Comparison of ENCODE assay signal across 16 cellular contexts in the genomic region with DNA sequence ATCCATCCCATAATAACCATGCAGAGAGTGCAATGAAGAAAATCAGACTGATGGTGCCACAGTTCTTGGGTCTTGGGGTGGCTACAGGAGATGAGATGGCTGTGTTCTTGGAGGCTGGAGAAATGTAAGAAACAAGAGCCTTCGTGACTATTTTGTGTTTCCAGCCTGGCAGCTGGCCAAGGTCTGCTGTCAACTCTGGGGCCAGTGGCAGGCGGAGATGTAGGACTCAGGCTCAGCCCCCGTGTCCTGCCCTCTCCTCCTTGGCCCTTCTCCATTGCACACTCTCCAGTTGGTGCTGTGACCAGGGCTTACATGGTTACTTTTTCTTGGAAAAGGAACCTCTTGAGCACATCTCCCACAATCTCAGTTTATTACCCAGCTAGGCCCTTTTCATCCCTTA.
DNase-seq lines count a peak whose midpoint lies in the region; ATAC-seq and TF ChIP-seq lines count a peak whose summit lies in the region.
"Had no signal": no experiment of that assay in that cellular context is flagged by ENCODE, and none has a peak within 500 bp of the region (broad histone marks: within the 10 kb centered on the region; RNA-seq: fewer than 3 reads in every experiment).

No MANE protein-coding gene starts in this region.

- TF ChIP-seq POLR2A in GM18505 (IDR thresholded peaks at IDR 0.05; ENCODE audit: borderline replicate concordance, extremely low read depth, insufficient read depth, insufficient read length), result no peak

- DNase-seq in NCI-H2171 treated with DMSO at 0.1 percent for 48 hours (lab: John Stamatoyannopoulos, UW) (peak; percentile 34), NCI-H2171 (lab: John Stamatoyannopoulos, UW) (no peak), COLO668 (lab: John Stamatoyannopoulos, UW; ENCODE audit: unreplicated experiment) (peak; percentile 8), NCI-H446 treated with DMSO at 0.1 percent for 48 hours (lab: John Stamatoyannopoulos, UW) (peak; percentile 18), left kidney (ENCODE audit: low read depth, low spot score) (peak; percentile 4), T-helper 1 cell (no peak)
- DNase-seq in NK-92 treated with Interleukin-12 subunit alpha and Interleukin-12 subunit beta, amount 100 ng/mL, for 24 hours (lab: John Stamatoyannopoulos, UW), result no peak
- DNase-seq: ACHN; Calu3; CD4-positive, CD25-positive, alpha-beta regulatory T cell; DMS153; DMS79 treated with DMSO at 0.1 percent for 48 hours; EL; GOT3; H9 had no signal

- no peak for ATAC-seq in GM18505 (IDR thresholded peaks at IDR 0.05; ENCODE audit: unreplicated experiment)

Comparison
In these comparisons a context has a peak if more than half of its experiments do, and no peak if none do; other contexts are left out.
1. DNase-seq: peak in NCI-H2171 treated with DMSO at 0.1 percent for 48 hours (single experiment), COLO668 (single experiment), NCI-H446 treated with DMSO at 0.1 percent for 48 hours (single experiment) and left kidney (single experiment); none in NCI-H2171 (single experiment), T-helper 1 cell (0 of 5) and NK-92 treated with Interleukin-12 subunit alpha and Interleukin-12 subunit beta, amount 100 ng/mL, for 24 hours (single experiment).